8 cellular contexts compared by ENCODE assay signal in genomic region chr9:36328798-36329411, GRCh38.
DNase-seq lines count a peak whose midpoint lies in the region; ATAC-seq, FAIRE-seq and TF ChIP-seq lines count a peak whose summit lies in the region.

No MANE protein-coding gene starts in this region.

- no peaks in the 10 kb centered on the region for H3K27me3 ChIP-seq in tibial artery

- no peak overlapping the region for H3K27ac ChIP-seq in tibial artery

- peak; percentile 74 to 87 for TF ChIP-seq CTCF in tibial artery (IDR thresholded peaks at IDR 0.05)

- H3K9me3 ChIP-seq in tibial artery = no peaks in the 10 kb centered on the region

- peak; percentile 97 for FAIRE-seq in A204.1 (lab: Jason Lieb, UNC)
- FAIRE-seq in G401.6 (lab: Jason Lieb, UNC) = peak; percentile 94

- DNase-seq in NCI-H1092 treated with DMSO at 0.1 percent for 48 hours (lab: John Stamatoyannopoulos, UW) = peak; percentile 84
- peak; percentile 30 for DNase-seq in T follicular helper cell (ENCODE audit: low read depth)
- DNase-seq in dermis microvascular lymphatic vessel endothelial cell (ENCODE audit: low read depth in 2 of 2) = peak; percentile 72 to 78
- peak; percentile 90 for DNase-seq in medulla oblongata (ENCODE audit: extremely low spot score)
- no peak for DNase-seq in tibial artery

- intact Hi-C loops in tibial artery (cut with DNase I; ENCODE audit: low total_unique reads) = loop anchor here (5.0 kb wide), 1 partner anchor 77 kb away; no protein-coding TSS in a partner anchor

- peaks cover 0 to 3% (median 0%) of the 10 kb centered on the region in 3 donors for H3K36me3 ChIP-seq in tibial artery

- no peak for ATAC-seq in GM21526 (IDR thresholded peaks at IDR 0.05; ENCODE audit: low FRiP score, unreplicated experiment)

- H3K4me3 ChIP-seq in tibial artery = no peak overlapping the region

- H3K4me1 ChIP-seq in tibial artery = peaks cover 0 to 5% (median 2%) of the 10 kb centered on the region in 4 donors

Comparison
In these comparisons a context has a peak if more than half of its experiments do, and no peak if none do; other contexts are left out.
1. DNase-seq: peak in NCI-H1092 treated with DMSO at 0.1 percent for 48 hours (single experiment), T follicular helper cell (single experiment), dermis microvascular lymphatic vessel endothelial cell (2 of 2) and medulla oblongata (single experiment); none in tibial artery (0 of 2).